ENCODE assay signal across 34 cellular contexts in the genomic region with DNA sequence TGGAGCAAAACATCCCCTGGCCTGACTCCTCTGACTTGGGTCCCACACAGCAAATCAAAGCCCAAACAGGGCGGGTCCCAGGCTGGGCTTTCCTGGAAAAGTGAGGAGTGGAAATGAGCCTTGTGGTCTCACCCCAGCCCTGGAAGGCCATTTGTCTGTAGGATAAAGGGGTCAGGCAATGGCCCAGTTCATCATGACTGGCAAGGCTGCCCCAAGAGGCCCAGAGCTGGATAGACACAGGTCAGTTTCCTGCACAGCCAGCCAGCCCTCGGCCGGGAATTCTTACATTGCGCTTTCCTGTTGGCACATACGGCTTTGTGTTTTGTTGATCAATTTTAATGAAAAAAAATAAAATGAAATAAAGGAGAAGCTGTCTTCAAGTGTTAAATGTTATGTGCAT.
"Had no signal": no experiment of that assay in that cellular context is flagged by ENCODE, and none has a peak within 500 bp of the region (broad histone marks: within the 10 kb centered on the region; RNA-seq: fewer than 3 reads in every experiment).

No MANE protein-coding gene starts in this region.

- H3K4me3 ChIP-seq: Peyer's patch had no signal

- H3K4me3 Mint-ChIP-seq: activated B cell treated with CpG ODN at 0.5 μM for 24 hours; activated naive CD4-positive, alpha-beta T cell treated with anti-CD3 and anti-CD28 coated beads, Interleukin-2, amount 10 ng/mL, durations not matched to agents 7 days and 5 days; activated naive CD8-positive, alpha-beta T cell; activated naive CD8-positive, alpha-beta T cell treated with anti-CD3 and anti-CD28 coated beads, Interleukin-2, amount 50 U/mL, for 24 hours; activated T-cell treated with anti-CD3 and anti-CD28 coated beads, Interleukin-2, amount 50 U/mL, for 4 hours had no signal

- H3K36me3 ChIP-seq: brain microvascular endothelial cell, Peyer's patch had no signal

- H3K9me3 ChIP-seq: Peyer's patch had no signal

- H3K27ac Mint-ChIP-seq: activated B cell treated with CpG ODN at 0.5 μM for 24 hours; activated naive CD4-positive, alpha-beta T cell treated with anti-CD3 and anti-CD28 coated beads, Interleukin-2, amount 10 ng/mL, durations not matched to agents 7 days and 5 days; activated naive CD8-positive, alpha-beta T cell; activated naive CD8-positive, alpha-beta T cell treated with anti-CD3 and anti-CD28 coated beads, Interleukin-2, amount 50 U/mL, for 24 hours had no signal

- H3K4me1 ChIP-seq: Peyer's patch had no signal

- ATAC-seq: activated naive CD8-positive, alpha-beta T cell treated with anti-CD3 and anti-CD28 coated beads, Interleukin-2, amount 50 U/mL, for 24 hours; activated T-cell treated with anti-CD3 and anti-CD28 coated beads, Interleukin-2, amount 50 U/mL, for 4 hours; PC-3; SK-N-SH treated with all-trans-retinoic acid at 6 μM for 48 hours had no signal

- DNase-seq: activated B cell treated with CpG ODN at 0.5 μM for 24 hours; activated CD4-positive, alpha-beta T cell treated with anti-CD3 and anti-CD28 coated beads for 4 hours; activated CD4-positive, CD25-positive, alpha-beta regulatory T cell treated with anti-CD3 and anti-CD28 coated beads, Interleukin-2, amount 50 U/mL, for 72 hours; activated CD8-positive, alpha-beta memory T cell treated with anti-CD3 and anti-CD28 coated beads, Interleukin-2, amount 50 U/mL, for 4 hours; activated effector memory CD4-positive, alpha-beta T cell treated with Interleukin-2 at 50 U/mL for 16 hours; activated naive CD4-positive, alpha-beta T cell treated with anti-CD3 and anti-CD28 coated beads, Interleukin-2, amount 10 ng/mL, durations not matched to agents 7 days and 5 days; activated naive CD8-positive, alpha-beta T cell treated with anti-CD3 and anti-CD28 coated beads, Interleukin-2, amount 50 U/mL, for 24 hours; activated T-cell treated with anti-CD3 and anti-CD28 coated beads for 4 hours; activated T-cell treated with anti-CD3 and anti-CD28 coated beads, Interleukin-2, amount 50 U/mL, for 4 hours; brain microvascular endothelial cell; central memory CD4-positive, alpha-beta T cell; Karpas-422; KBM-7; MV-4-11; NCI-H1092; NCI-H1436 treated with DMSO at 0.1 percent for 48 hours; NCI-H1694 treated with DMSO at 0.1 percent for 48 hours; NCI-H2029; NCI-H2171; NCI-H510A; NCI-H526; NCI-H748 treated with DMSO at 0.1 percent for 48 hours; NK-92 treated with Interleukin-12 subunit alpha and Interleukin-12 subunit beta, amount 100 ng/mL, for 24 hours; PC-3; Peyer's patch; RPMI8226; SIG-M5; SW 1271; T-helper 1 cell; T-helper 2 cell; T-helper 9 cell had no signal

- H3K4me1 Mint-ChIP-seq: activated B cell treated with CpG ODN at 0.5 μM for 24 hours; activated naive CD4-positive, alpha-beta T cell treated with anti-CD3 and anti-CD28 coated beads, Interleukin-2, amount 10 ng/mL, durations not matched to agents 7 days and 5 days; activated naive CD8-positive, alpha-beta T cell treated with anti-CD3 and anti-CD28 coated beads, Interleukin-2, amount 50 U/mL, for 24 hours had no signal

- H3K27me3 ChIP-seq: brain microvascular endothelial cell, Peyer's patch had no signal

- H3K36me3 Mint-ChIP-seq: activated naive CD4-positive, alpha-beta T cell treated with anti-CD3 and anti-CD28 coated beads, Interleukin-2, amount 10 ng/mL, durations not matched to agents 7 days and 5 days; activated naive CD8-positive, alpha-beta T cell had no signal

- H3K9me3 Mint-ChIP-seq: activated naive CD4-positive, alpha-beta T cell treated with anti-CD3 and anti-CD28 coated beads, Interleukin-2, amount 10 ng/mL, durations not matched to agents 7 days and 5 days; activated T-cell treated with anti-CD3 and anti-CD28 coated beads, Interleukin-2, amount 50 U/mL, for 4 hours had no signal

- H3K27ac ChIP-seq: brain microvascular endothelial cell, Peyer's patch, VCaP had no signal

- H3K27me3 Mint-ChIP-seq: activated B cell treated with CpG ODN at 0.5 μM for 24 hours; activated naive CD4-positive, alpha-beta T cell treated with anti-CD3 and anti-CD28 coated beads, Interleukin-2, amount 10 ng/mL, durations not matched to agents 7 days and 5 days had no signal
